Comparison of ENCODE assay signal across 8 cellular contexts in the genomic region with DNA sequence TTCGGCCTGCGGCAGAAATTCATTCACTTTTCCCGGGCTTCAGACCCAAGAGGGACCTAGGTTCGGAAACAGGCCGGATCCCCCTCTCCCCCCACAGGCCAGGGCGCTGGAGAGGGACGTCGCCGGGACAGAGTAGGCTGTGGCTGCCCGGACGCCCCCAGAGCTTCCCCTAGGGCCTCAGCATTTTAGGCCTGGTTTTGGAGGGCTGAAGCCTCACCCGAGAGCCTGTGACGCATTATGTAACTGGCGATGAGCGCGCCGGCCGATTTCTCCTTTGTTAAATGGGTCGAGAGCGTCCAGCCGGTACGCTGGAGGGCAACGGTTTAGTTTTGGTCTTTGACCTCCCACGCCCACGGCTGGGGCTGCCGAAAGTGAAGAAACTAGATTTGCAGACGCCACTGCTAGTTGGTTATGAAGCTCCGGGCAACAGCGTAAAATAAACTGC. TPM values are rescaled to one million over a fixed set of nuclear protein-coding genes. Genes with fewer than 3 reads are reported as not detected.
DNase-seq lines count a peak whose midpoint lies in the region; ATAC-seq and TF ChIP-seq lines count a peak whose summit lies in the region.

No MANE protein-coding gene starts in this region.

- no peaks in the 10 kb centered on the region for H3K9me3 ChIP-seq in OCI-LY1 (ENCODE audit: low read length)
- H3K9me3 ChIP-seq in neuronal stem cell (replicated peaks in 1 of 2; ENCODE audit: control insufficient read depth in 2 of 2, insufficient read depth in 1 of 2, low read depth in 1 of 2, low read length in 2 of 2): no peaks in the 10 kb centered on the region
- H3K9me3 ChIP-seq in upper lobe of left lung: no peaks in the 10 kb centered on the region

- peak overlapping the region; percentile 44 for H2BK5ac ChIP-seq in neuronal stem cell (ENCODE audit: low read length)

- no peak for TF ChIP-seq POLR2A in upper lobe of left lung (IDR thresholded peaks at IDR 0.05)

- no peak overlapping the region for H4K8ac ChIP-seq in neuronal stem cell (ENCODE audit: low read depth, low read length)

- H3K4me2 ChIP-seq in OCI-LY1 (ENCODE audit: low read length) (peak overlapping the region; percentile 73), neuronal stem cell (ENCODE audit: insufficient read depth, low read length, poor library complexity, severe bottlenecking) (peak overlapping the region; percentile 98)

- no peak for TF ChIP-seq CTCF in OCI-LY1 (IDR thresholded peaks at IDR 0.05; ENCODE audit: low read length)
- TF ChIP-seq CTCF in foreskin keratinocyte (conservative IDR thresholded peaks at IDR 0.05): no peak
- no peak for TF ChIP-seq CTCF in upper lobe of left lung (IDR thresholded peaks at IDR 0.05)

- no peak overlapping the region for H2BK120ac ChIP-seq in neuronal stem cell (ENCODE audit: low read depth, low read length)

- H2AK5ac ChIP-seq in neuronal stem cell (ENCODE audit: low read depth, low read length): peak overlapping the region; percentile 100

- no peak overlapping the region for H2AFZ ChIP-seq in OCI-LY1 (ENCODE audit: low read length)
- peak overlapping the region; percentile 92 for H2AFZ ChIP-seq in neuronal stem cell (ENCODE audit: low read length)

- H3K36me3 ChIP-seq in OCI-LY1 (ENCODE audit: insufficient read depth, low read length): peaks cover 24% of the 10 kb centered on the region
- peaks cover 21 to 47% of the 10 kb centered on the region in 2 donors for H3K36me3 ChIP-seq in neuronal stem cell (replicated peaks in 1 of 2; ENCODE audit: control insufficient read depth in 2 of 2, insufficient read depth in 2 of 2, low read length in 2 of 2)
- H3K36me3 ChIP-seq in upper lobe of left lung: peaks cover 12 to 38% (median 24%) of the 10 kb centered on the region in 4 donors

- ATAC-seq in GM18499 (IDR thresholded peaks at IDR 0.05; ENCODE audit: insufficient read depth, unreplicated experiment) (peak; percentile 27), HG02798 (IDR thresholded peaks at IDR 0.05; ENCODE audit: poor library complexity, unreplicated experiment) (peak; percentile 35), foreskin keratinocyte (peak; percentile 34), upper lobe of left lung (ENCODE audit: low FRiP score in 2 of 2) (peak; percentile 65 to 75)

- H2BK12ac ChIP-seq in neuronal stem cell (ENCODE audit: low read length): peak overlapping the region; percentile 81

- H3K79me2 ChIP-seq in OCI-LY1 (ENCODE audit: insufficient read depth, low read length): peaks cover 12% of the 10 kb centered on the region; the same call in 1 of the 2 replicates

- no peaks in the 10 kb centered on the region for H4K20me1 ChIP-seq in OCI-LY1 (ENCODE audit: insufficient read depth, low read length)

- peak overlapping the region; percentile 98 for H3K23ac ChIP-seq in neuronal stem cell (ENCODE audit: low read depth, low read length, poor library complexity)

- H3K79me1 ChIP-seq in neuronal stem cell (ENCODE audit: low read depth, low read length): peaks cover 3% of the 10 kb centered on the region

- no CpG with 5 or more reads among the region's 29 CpGs for WGBS in neuronal stem cell (ENCODE audit: extremely low coverage in 2 of 2, insufficient read length in 2 of 2, insufficient replicate concordance in 1 of 2), 2 donors
- WGBS in upper lobe of left lung, 2 donors: 1 to 3% methylated on average over 12 to 19 of the region's 29 CpGs

- peaks cover 42% of the 10 kb centered on the region for H3K4me1 ChIP-seq in OCI-LY1 (ENCODE audit: insufficient read depth, low read length, severe bottlenecking)
- no peaks in the 10 kb centered on the region for H3K4me1 ChIP-seq in foreskin keratinocyte
- H3K4me1 ChIP-seq in neuronal stem cell (ENCODE audit: control insufficient read depth in 2 of 2, insufficient read depth in 1 of 2, low read depth in 1 of 2, low read length in 2 of 2): no peaks in the 10 kb centered on the region
- peaks cover 9 to 30% (median 25%) of the 10 kb centered on the region in 4 donors for H3K4me1 ChIP-seq in upper lobe of left lung

- peak in 3 of 4 experiments; percentile 9 to 18 (median 14) for DNase-seq in activated naive CD4-positive, alpha-beta T cell (lab: John Stamatoyannopoulos, UW)
- peak; percentile 9 to 26 for DNase-seq in foreskin keratinocyte
- DNase-seq in neuronal stem cell (ENCODE audit: low spot score): peak; percentile 29
- DNase-seq in upper lobe of left lung: peak in 1 of 2 donors; percentile 60
- DNase-seq in foreskin melanocyte: no peak

- H4K91ac ChIP-seq in neuronal stem cell (ENCODE audit: low read depth, low read length, poor library complexity): no peak overlapping the region

- H3K27me3 ChIP-seq in OCI-LY1 (ENCODE audit: insufficient read depth, low read length) (no peaks in the 10 kb centered on the region), foreskin keratinocyte (no peaks in the 10 kb centered on the region), neuronal stem cell (ENCODE audit: control insufficient read depth in 3 of 3, insufficient read depth in 3 of 3, low read depth in 1 of 3, low read length in 3 of 3) (no peaks in the 10 kb centered on the region), upper lobe of left lung (no peaks in the 10 kb centered on the region)

- H3K9ac ChIP-seq in OCI-LY1 (ENCODE audit: low read length): peak overlapping the region; percentile 81
- H3K9ac ChIP-seq in neuronal stem cell (ENCODE audit: low read depth, low read length, poor library complexity): peak overlapping the region; percentile 98

- no peak overlapping the region for H3K4ac ChIP-seq in neuronal stem cell (ENCODE audit: low read length)

- H3K27ac ChIP-seq in OCI-LY1 (ENCODE audit: low read depth, low read length, poor library complexity, severe bottlenecking): peak overlapping the region; percentile 9
- H3K27ac ChIP-seq in foreskin keratinocyte: peak overlapping the region; percentile 69
- H3K27ac ChIP-seq in neuronal stem cell (replicated peaks; ENCODE audit: low read length): no peak overlapping the region
- H3K27ac ChIP-seq in upper lobe of left lung: peak overlapping the region; percentile 88 to 90 (median 90)

- no peaks in the 10 kb centered on the region for H3F3A ChIP-seq in OCI-LY1 (ENCODE audit: insufficient read depth, low read length)

- no peaks in the 10 kb centered on the region for H3K9me2 ChIP-seq in OCI-LY1 (ENCODE audit: low read depth, low read length)

- H3K4me3 ChIP-seq in OCI-LY1 (ENCODE audit: low read depth, low read length, poor library complexity, severe bottlenecking): peak overlapping the region; percentile 84
- peak overlapping the region; percentile 86 to 95 for H3K4me3 ChIP-seq in neuronal stem cell (ENCODE audit: low read length in 2 of 2)
- peak overlapping the region; percentile 66 to 98 (median 90) for H3K4me3 ChIP-seq in upper lobe of left lung

- TF ChIP-seq EP300 in upper lobe of left lung (IDR thresholded peaks at IDR 0.05): no peak

- peak overlapping the region; percentile 97 for H3K18ac ChIP-seq in neuronal stem cell (ENCODE audit: low read length)

- peak overlapping the region; percentile 49 for H2BK15ac ChIP-seq in neuronal stem cell (ENCODE audit: low read length)

- no peak overlapping the region for H3K14ac ChIP-seq in neuronal stem cell (ENCODE audit: low read length)

RNA-seq across cellular contexts. Expression of gene PEBP1, which starts 0.7 kb away (rescaled TPM):
- total RNA-seq in foreskin keratinocyte (200 and 206 TPM in 2 replicates), upper lobe of left lung (100 to 1,000 TPM in 5 of 6 donors, 10 to 100 TPM in 1; 92.2 to 432 (median 214) TPM)
- 209 and 229 TPM in 2 replicates for polyA plus RNA-seq in foreskin keratinocyte
- polyA plus RNA-seq in neuronal stem cell (2013, experiment 1 of 2): 382 TPM
- 379 TPM for polyA plus RNA-seq in neuronal stem cell (2013, experiment 2 of 2)

RNA-seq across cellular contexts. Expression of gene VSIG10, which starts 32.8 kb away (rescaled TPM):
- total RNA-seq in foreskin keratinocyte: 15.4 and 21.7 TPM in 2 replicates
- 7.3 and 8.8 TPM in 2 replicates for polyA plus RNA-seq in foreskin keratinocyte
- polyA plus RNA-seq in neuronal stem cell (2013, experiment 1 of 2): 11.4 TPM
- 14.1 TPM for polyA plus RNA-seq in neuronal stem cell (2013, experiment 2 of 2)
- total RNA-seq in upper lobe of left lung: 100 to 1,000 TPM in 1 of 6 donors, 10 to 100 TPM in 5; 44.1 to 157 (median 72.8) TPM
